8 cellular contexts compared by ENCODE assay signal in the genomic region with DNA sequence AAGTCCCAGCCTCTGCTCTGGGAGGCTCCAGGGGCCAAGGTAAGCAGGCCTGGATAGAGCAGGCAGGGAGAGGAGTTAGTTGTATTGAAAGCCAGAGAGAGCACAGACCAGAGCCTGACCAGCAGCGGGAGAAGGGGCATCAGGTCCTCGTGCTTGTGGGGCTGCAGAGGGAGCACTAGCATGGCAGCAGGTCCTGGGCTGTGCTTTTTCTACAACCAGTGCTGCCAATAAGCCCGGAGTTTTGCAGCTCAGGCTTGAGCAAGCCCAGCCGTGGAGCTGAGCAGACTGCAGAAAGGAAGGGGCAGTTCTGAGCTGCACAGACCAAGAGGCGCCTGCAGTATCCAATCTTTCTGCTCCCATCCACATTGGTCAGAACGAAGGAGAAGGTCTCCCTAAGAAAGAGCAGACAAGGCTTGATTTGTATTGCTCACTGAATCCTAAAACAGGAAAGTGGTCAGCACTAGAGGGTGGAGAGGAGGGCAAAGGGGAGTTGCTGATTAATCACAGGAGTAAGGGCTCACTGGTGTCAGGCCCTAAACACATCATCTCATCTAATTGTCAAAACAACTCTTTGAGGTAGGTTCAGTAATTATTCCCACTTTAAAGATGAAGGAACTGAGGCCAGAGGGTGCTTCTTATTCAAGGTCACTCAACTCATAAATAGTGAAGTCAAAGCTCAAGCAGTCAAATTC. TPM values are rescaled to one million over a fixed set of nuclear protein-coding genes. Genes with fewer than 3 reads are reported as not detected.
DNase-seq lines count a peak whose midpoint lies in the region; ATAC-seq and TF ChIP-seq lines count a peak whose summit lies in the region.

No MANE protein-coding gene starts in this region.

- H3K4me3 ChIP-seq in BE2C (ENCODE audit: low read depth, low read length) = no peak overlapping the region

- H3K27ac Mint-ChIP-seq in HFFc6 (no peak overlapping the region), WTC11 (no peak overlapping the region)
- H3K27ac Mint-ChIP-seq in effector memory CD8-positive, alpha-beta T cell = peak overlapping the region; percentile 93 to 97

- H3K4me3 Mint-ChIP-seq in HFFc6 (no peak overlapping the region), WTC11 (no peak overlapping the region)
- H3K4me3 Mint-ChIP-seq in effector memory CD8-positive, alpha-beta T cell = peak overlapping the region; percentile 93 to 99

- no peaks in the 10 kb centered on the region for H3K27me3 ChIP-seq in BE2C

- CTCF ChIA-PET in WTC11 (lab: Charles Lee) = no interaction called here

- POLR2A ChIA-PET in WTC11 (lab: Charles Lee) = no interaction called here

- DNase-seq in BE2C (peak; percentile 43), HFFc6 (no peak), WTC11 (ENCODE audit: low spot score) (peak; percentile 51)
- DNase-seq in effector memory CD8-positive, alpha-beta T cell = peak; percentile 64 to 67 (median 65)
- DNase-seq in stimulated activated CD4-positive, alpha-beta T cell treated with anti-CD3 and anti-CD28 coated beads, Interleukin-15, amount 100 ng/mL, for 24 hours = peak; percentile 73

- no peaks in the 10 kb centered on the region for H3K9me3 Mint-ChIP-seq in HFFc6
- H3K9me3 Mint-ChIP-seq in WTC11 = no peaks in the 10 kb centered on the region
- no peaks in the 10 kb centered on the region for H3K9me3 Mint-ChIP-seq in effector memory CD8-positive, alpha-beta T cell

- H3K36me3 ChIP-seq in BE2C = no peaks in the 10 kb centered on the region

- no peaks in the 10 kb centered on the region for H3K36me3 Mint-ChIP-seq in HFFc6 (ENCODE audit: low read depth)
- H3K36me3 Mint-ChIP-seq in WTC11 = no peaks in the 10 kb centered on the region
- peaks cover 70% of the 10 kb centered on the region for H3K36me3 Mint-ChIP-seq in effector memory CD8-positive, alpha-beta T cell (ENCODE audit: insufficient read depth)

- TF ChIP-seq CTCF in BE2C (IDR thresholded peaks at IDR 0.05; ENCODE audit: low read depth, low read length) (peak; percentile 45), HFFc6 (IDR thresholded peaks at IDR 0.05) (peak; percentile 56), WTC11 (IDR thresholded peaks at IDR 0.05) (no peak)

- no peaks in the 10 kb centered on the region for H3K9me3 ChIP-seq in BE2C

- no peaks in the 10 kb centered on the region for H3K4me1 ChIP-seq in BE2C

- H3K27me3 Mint-ChIP-seq in HFFc6 (ENCODE audit: insufficient read depth) (peaks cover 4% of the 10 kb centered on the region), WTC11 (ENCODE audit: low read depth) (peaks cover 9% of the 10 kb centered on the region)
- no peaks in the 10 kb centered on the region for H3K27me3 Mint-ChIP-seq in effector memory CD8-positive, alpha-beta T cell

- ATAC-seq in WTC11 = peak; percentile 89
- peak; percentile 67 for ATAC-seq in effector memory CD8-positive, alpha-beta T cell (replicated peaks)
- ATAC-seq in HG02973 (IDR thresholded peaks at IDR 0.05; ENCODE audit: unreplicated experiment) = no peak
- ATAC-seq in GM21423 (IDR thresholded peaks at IDR 0.05; ENCODE audit: unreplicated experiment) = no peak
- ATAC-seq in GM18909 (IDR thresholded peaks at IDR 0.05; ENCODE audit: poor library complexity, unreplicated experiment) = no peak

- H3K4me1 Mint-ChIP-seq in HFFc6 (ENCODE audit: low read depth) (peaks cover 25% of the 10 kb centered on the region), WTC11 (peaks cover 8% of the 10 kb centered on the region)
- H3K4me1 Mint-ChIP-seq in effector memory CD8-positive, alpha-beta T cell (ENCODE audit: low read depth in 2 of 2) = peaks cover 77% of the 10 kb centered on the region in 2 donors

TF ChIP-seq in WTC11, 78 proteins besides CTCF, POLR2A, EP300 and RAD21:
- TF ChIP-seq, protein P1, sequence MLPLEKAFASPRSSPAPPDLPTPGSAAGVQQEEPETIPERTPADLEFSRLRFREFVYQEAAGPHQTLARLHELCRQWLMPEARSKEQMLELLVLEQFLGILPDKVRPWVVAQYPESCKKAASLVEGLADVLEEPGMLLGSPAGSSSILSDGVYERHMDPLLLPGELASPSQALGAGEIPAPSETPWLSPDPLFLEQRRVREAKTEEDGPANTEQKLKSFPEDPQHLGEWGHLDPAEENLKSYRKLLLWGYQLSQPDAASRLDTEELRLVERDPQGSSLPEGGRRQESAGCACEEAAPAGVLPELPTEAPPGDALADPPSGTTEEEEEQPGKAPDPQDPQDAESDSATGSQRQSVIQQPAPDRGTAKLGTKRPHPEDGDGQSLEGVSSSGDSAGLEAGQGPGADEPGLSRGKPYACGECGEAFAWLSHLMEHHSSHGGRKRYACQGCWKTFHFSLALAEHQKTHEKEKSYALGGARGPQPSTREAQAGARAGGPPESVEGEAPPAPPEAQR (CRISPR knock-in tag; IDR thresholded peaks at IDR 0.05) = no peak
- TF ChIP-seq CBFB (CRISPR knock-in tag; IDR thresholded peaks at IDR 0.05; ENCODE audit: low read depth) (no peak), GTF2I (CRISPR knock-in tag; conservative IDR thresholded peaks at IDR 0.05) (no peak), TP53 (CRISPR knock-in tag; IDR thresholded peaks at IDR 0.05) (no peak), ESRRA (CRISPR knock-in tag; IDR thresholded peaks at IDR 0.05; ENCODE audit: borderline replicate concordance) (no peak), JUN (CRISPR knock-in tag; IDR thresholded peaks at IDR 0.05) (no peak), FOXK1 (CRISPR knock-in tag; IDR thresholded peaks at IDR 0.05) (no peak), NR2C2 (CRISPR knock-in tag; IDR thresholded peaks at IDR 0.05) (no peak), RELA (CRISPR knock-in tag; IDR thresholded peaks at IDR 0.05; ENCODE audit: borderline replicate concordance) (no peak), MXD4 (CRISPR knock-in tag; IDR thresholded peaks at IDR 0.05; ENCODE audit: borderline replicate concordance) (no peak), SMAD4 (CRISPR knock-in tag; IDR thresholded peaks at IDR 0.05) (no peak), ZNF232 (CRISPR knock-in tag; IDR thresholded peaks at IDR 0.05) (no peak), MYBL2 (CRISPR knock-in tag; IDR thresholded peaks at IDR 0.05) (no peak)
- TF ChIP-seq, protein P2, sequence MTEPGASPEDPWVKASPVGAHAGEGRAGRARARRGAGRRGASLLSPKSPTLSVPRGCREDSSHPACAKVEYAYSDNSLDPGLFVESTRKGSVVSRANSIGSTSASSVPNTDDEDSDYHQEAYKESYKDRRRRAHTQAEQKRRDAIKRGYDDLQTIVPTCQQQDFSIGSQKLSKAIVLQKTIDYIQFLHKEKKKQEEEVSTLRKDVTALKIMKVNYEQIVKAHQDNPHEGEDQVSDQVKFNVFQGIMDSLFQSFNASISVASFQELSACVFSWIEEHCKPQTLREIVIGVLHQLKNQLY (CRISPR knock-in tag; IDR thresholded peaks at IDR 0.05) = no peak
- TF ChIP-seq, protein P3, sequence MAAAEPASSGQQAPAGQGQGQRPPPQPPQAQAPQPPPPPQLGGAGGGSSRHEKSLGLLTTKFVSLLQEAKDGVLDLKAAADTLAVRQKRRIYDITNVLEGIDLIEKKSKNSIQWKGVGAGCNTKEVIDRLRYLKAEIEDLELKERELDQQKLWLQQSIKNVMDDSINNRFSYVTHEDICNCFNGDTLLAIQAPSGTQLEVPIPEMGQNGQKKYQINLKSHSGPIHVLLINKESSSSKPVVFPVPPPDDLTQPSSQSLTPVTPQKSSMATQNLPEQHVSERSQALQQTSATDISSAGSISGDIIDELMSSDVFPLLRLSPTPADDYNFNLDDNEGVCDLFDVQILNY (CRISPR knock-in tag; IDR thresholded peaks at IDR 0.05) = no peak
- TF ChIP-seq, protein P4, sequence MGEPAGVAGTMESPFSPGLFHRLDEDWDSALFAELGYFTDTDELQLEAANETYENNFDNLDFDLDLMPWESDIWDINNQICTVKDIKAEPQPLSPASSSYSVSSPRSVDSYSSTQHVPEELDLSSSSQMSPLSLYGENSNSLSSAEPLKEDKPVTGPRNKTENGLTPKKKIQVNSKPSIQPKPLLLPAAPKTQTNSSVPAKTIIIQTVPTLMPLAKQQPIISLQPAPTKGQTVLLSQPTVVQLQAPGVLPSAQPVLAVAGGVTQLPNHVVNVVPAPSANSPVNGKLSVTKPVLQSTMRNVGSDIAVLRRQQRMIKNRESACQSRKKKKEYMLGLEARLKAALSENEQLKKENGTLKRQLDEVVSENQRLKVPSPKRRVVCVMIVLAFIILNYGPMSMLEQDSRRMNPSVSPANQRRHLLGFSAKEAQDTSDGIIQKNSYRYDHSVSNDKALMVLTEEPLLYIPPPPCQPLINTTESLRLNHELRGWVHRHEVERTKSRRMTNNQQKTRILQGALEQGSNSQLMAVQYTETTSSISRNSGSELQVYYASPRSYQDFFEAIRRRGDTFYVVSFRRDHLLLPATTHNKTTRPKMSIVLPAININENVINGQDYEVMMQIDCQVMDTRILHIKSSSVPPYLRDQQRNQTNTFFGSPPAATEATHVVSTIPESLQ (CRISPR knock-in tag; IDR thresholded peaks at IDR 0.05) = no peak

RNA-seq across cellular contexts. Expression of a gene that starts 2.7 kb away (rescaled TPM):
- not detected for polyA plus RNA-seq in BE2C (2012; ENCODE audit: insufficient read depth, insufficient read length, low read depth)
- 1 to 10 TPM in 5 of 6 experiments, under 1 TPM in 1; 0.92 to 4.0 (median 3.7) TPM for total RNA-seq in HFFc6 (2021; fragmentation: NEBNext Ultra II Directional; extraction: Animal tissue kit (Norgen Biotek cat#: 25700))
- total RNA-seq in WTC11 (2021) = 2.1 to 2.9 TPM (median 2.2 TPM) in 3 replicates

RNA-seq across cellular contexts. Expression of a gene that starts 29.8 kb away (rescaled TPM):
- 0.62 TPM for polyA plus RNA-seq in BE2C (2012; ENCODE audit: insufficient read depth, insufficient read length, low read depth)
- under 1 TPM in 3 of 6 experiments, not detected in 3; 0.35 to 0.64 (median 0.57) TPM for total RNA-seq in HFFc6 (2021; fragmentation: NEBNext Ultra II Directional; extraction: Animal tissue kit (Norgen Biotek cat#: 25700))
- total RNA-seq in WTC11 (2021) = 0.41 to 0.61 TPM (median 0.41 TPM) in 3 replicates

RNA-seq across cellular contexts. Expression of a gene that starts 57.7 kb away (rescaled TPM):
- 34.3 TPM for polyA plus RNA-seq in BE2C (2012; ENCODE audit: insufficient read depth, insufficient read length, low read depth)
- total RNA-seq in HFFc6 (2021; fragmentation: NEBNext Ultra II Directional; extraction: Animal tissue kit (Norgen Biotek cat#: 25700)) = 10 to 100 TPM; 26.5 to 38.9 (median 33.5) TPM
- total RNA-seq in WTC11 (2021) = 29.3 to 38.1 TPM (median 33.8 TPM) in 3 replicates

RNA-seq across cellular contexts. Expression of a gene that starts 57.9 kb away (rescaled TPM):
- polyA plus RNA-seq in BE2C (2012; ENCODE audit: insufficient read depth, insufficient read length, low read depth) = 63.8 TPM
- 10 to 100 TPM; 23.6 to 32.0 (median 28.9) TPM for total RNA-seq in HFFc6 (2021; fragmentation: NEBNext Ultra II Directional; extraction: Animal tissue kit (Norgen Biotek cat#: 25700))
- total RNA-seq in WTC11 (2021) = 34.3 to 43.8 TPM (median 37.7 TPM) in 3 replicates

Comparison
In these comparisons a context has a peak if more than half of its experiments do, and no peak if none do; other contexts are left out.
1. H3K27ac Mint-ChIP-seq: peak in effector memory CD8-positive, alpha-beta T cell (2 of 2); none in HFFc6 (single experiment) and WTC11 (single experiment).
2. H3K4me3 Mint-ChIP-seq: peak in effector memory CD8-positive, alpha-beta T cell (2 of 2); none in HFFc6 (single experiment) and WTC11 (single experiment).
3. ATAC-seq: peak in WTC11 (single experiment) and effector memory CD8-positive, alpha-beta T cell (single experiment); none in HG02973 (single experiment), GM21423 (single experiment) and GM18909 (single experiment).